In genomic region chr10:1162481-1163203, GRCh38 we compare ENCODE assay signal across 16 cellular contexts.
DNase-seq lines count a peak whose midpoint lies in the region; ATAC-seq and TF ChIP-seq lines count a peak whose summit lies in the region.
"Had no signal": no experiment of that assay in that cellular context is flagged by ENCODE, and none has a peak within 500 bp of the region (broad histone marks: within the 10 kb centered on the region; RNA-seq: fewer than 3 reads in every experiment).

No MANE protein-coding gene starts in this region.

- H3K27ac ChIP-seq in right cardiac atrium (ENCODE audit: low read length) (no peak overlapping the region), sigmoid colon (no peak overlapping the region)
- H3K27ac ChIP-seq: GM23248, HL-60, RWPE1 had no signal

- 66% methylated on average over 13 of the region's 13 CpGs for WGBS in right cardiac atrium
- 74 to 79% methylated on average over 13 of the region's 13 CpGs for WGBS in sigmoid colon, 2 donors

- no peak overlapping the region for H3K27ac Mint-ChIP-seq in nephron progenitor cell
- H3K27ac Mint-ChIP-seq: CD8-positive, alpha-beta memory T cell had no signal

- no peaks in the 10 kb centered on the region for H3K9me3 Mint-ChIP-seq in nephron progenitor cell
- H3K9me3 Mint-ChIP-seq: CD8-positive, alpha-beta memory T cell had no signal

- TF ChIP-seq POLR2A in sigmoid colon (IDR thresholded peaks at IDR 0.05) = no peak

- TF ChIP-seq CTCF in sigmoid colon (IDR thresholded peaks at IDR 0.05) (no peak), nephron progenitor cell (IDR thresholded peaks at IDR 0.05) (no peak)

- TF ChIP-seq EP300 in sigmoid colon (IDR thresholded peaks at IDR 0.05) = no peak

- H3K4me1 ChIP-seq in right cardiac atrium (ENCODE audit: control insufficient read depth, insufficient read depth, low read length) (no peaks in the 10 kb centered on the region), sigmoid colon (no peaks in the 10 kb centered on the region)

- H3K4me3 Mint-ChIP-seq in nephron progenitor cell = no peak overlapping the region
- H3K4me3 Mint-ChIP-seq: CD8-positive, alpha-beta memory T cell had no signal

- no peaks in the 10 kb centered on the region for H3K4me1 Mint-ChIP-seq in nephron progenitor cell
- H3K4me1 Mint-ChIP-seq: CD8-positive, alpha-beta memory T cell had no signal

- intact Hi-C loops in left ventricle myocardium superior (cut with micrococcal nuclease) (no loop called here), right cardiac atrium (cut with DNase I) (no loop called here), sigmoid colon (cut with DNase I) (no loop called here)

- H3K36me3 Mint-ChIP-seq in nephron progenitor cell (ENCODE audit: low read depth) = no peaks in the 10 kb centered on the region
- H3K36me3 Mint-ChIP-seq: CD8-positive, alpha-beta memory T cell had no signal

- no peak for ATAC-seq in left ventricle myocardium superior
- ATAC-seq in right cardiac atrium = no peak

- DNase-seq in left ventricle myocardium superior (peak; percentile 5), right cardiac atrium (no peak), islet precursor cell (peak; percentile 46), sigmoid colon (peak; percentile 48), Ammon's horn (ENCODE audit: low spot score) (no peak), anterior cingulate cortex (lab: John Stamatoyannopoulos, UW) (no peak), nephron progenitor cell (no peak)
- DNase-seq: CD8-positive, alpha-beta memory T cell; GF-D8; GM23248; KBM-7; NCI-H146; NCI-H226; NCI-H526 treated with DMSO at 0.1 percent for 48 hours had no signal

- peaks cover 2% of the 10 kb centered on the region for H3K9me3 ChIP-seq in right cardiac atrium (ENCODE audit: control insufficient read depth, low read length)
- no peaks in the 10 kb centered on the region for H3K9me3 ChIP-seq in sigmoid colon

- no peaks in the 10 kb centered on the region for H3K36me3 ChIP-seq in sigmoid colon

- H3K27me3 Mint-ChIP-seq in nephron progenitor cell (ENCODE audit: low read depth, poor library complexity) = peaks cover 11% of the 10 kb centered on the region

- H3K4me3 ChIP-seq in right cardiac atrium (ENCODE audit: low read length) (no peak overlapping the region), sigmoid colon (no peak overlapping the region)
- H3K4me3 ChIP-seq: GM23248 had no signal

- no peaks in the 10 kb centered on the region for H3K27me3 ChIP-seq in right cardiac atrium (ENCODE audit: control insufficient read depth, insufficient read depth)
- H3K27me3 ChIP-seq in sigmoid colon = no peaks in the 10 kb centered on the region

Comparison
In these comparisons a context has a peak if more than half of its experiments do, and no peak if none do; other contexts are left out.
1. DNase-seq: peak in left ventricle myocardium superior (single experiment), islet precursor cell (single experiment) and sigmoid colon (single experiment); none in right cardiac atrium (0 of 3), Ammon's horn (single experiment), anterior cingulate cortex (0 of 58) and nephron progenitor cell (single experiment).